8 cellular contexts compared by ENCODE assay signal in genomic region chr14:50260511-50260910, GRCh38. TPM values are rescaled to one million over a fixed set of nuclear protein-coding genes. Genes with fewer than 3 reads are reported as not detected.
DNase-seq lines count a peak whose midpoint lies in the region; ATAC-seq and TF ChIP-seq lines count a peak whose summit lies in the region.

No MANE protein-coding gene starts in this region.

- DNase-seq in ACHN (peak; percentile 35), G401 (ENCODE audit: low spot score) (peak; percentile 10), NCI-H1694 treated with DMSO at 0.1 percent for 48 hours (lab: John Stamatoyannopoulos, UW) (peak; percentile 1), cardiac fibroblast (ENCODE audit: low read depth in 2 of 2) (peak; percentile 63 to 73), lower lobe of right lung (no peak), ureter (ENCODE audit: low spot score) (no peak), UCSD-AML1 (lab: John Stamatoyannopoulos, UW; ENCODE audit: unreplicated experiment) (no peak)
- no peak for DNase-seq in effector CD8-positive, alpha-beta T cell (lab: John Stamatoyannopoulos, UW)

- intact Hi-C loops in lower lobe of right lung (cut with DNase I): no loop called here

- H3K4me1 ChIP-seq in lower lobe of right lung: no peaks in the 10 kb centered on the region

- in situ Hi-C loops in ACHN (cut with HindIII; ENCODE audit: low pct_ligation_motif_present, low pct_unique_long_range_greater_than_20kb, low sequenced_read_pairs): no loop called here
- in situ Hi-C loops in G401 (cut with HindIII; ENCODE audit: low sequenced_read_pairs): no loop called here

- ATAC-seq in lower lobe of right lung: no peak

- no peaks in the 10 kb centered on the region for H3K27me3 ChIP-seq in lower lobe of right lung (ENCODE audit: low read depth)

- H3K4me3 ChIP-seq in cardiac fibroblast (replicated peaks in 1 of 2; ENCODE audit: low read depth in 2 of 2, low read length in 2 of 2) (no peak overlapping the region), lower lobe of right lung (no peak overlapping the region)

- no peak overlapping the region for H3K27ac ChIP-seq in lower lobe of right lung

- no peaks in the 10 kb centered on the region for H3K36me3 ChIP-seq in lower lobe of right lung

- TF ChIP-seq CTCF in cardiac fibroblast (IDR thresholded peaks at IDR 0.05; ENCODE audit: low read depth, low read length) (peak; percentile 59), lower lobe of right lung (IDR thresholded peaks at IDR 0.05) (peak; percentile 41)

- no peaks in the 10 kb centered on the region for H3K9me3 ChIP-seq in lower lobe of right lung

RNA-seq across cellular contexts. Expression of gene SOS2, which starts 29.1 kb away (rescaled TPM):
- 7.9 and 20.0 TPM in 2 replicates for total RNA-seq in G401 (2014; rRNA removed; shearing (Covaris generic))
- total RNA-seq in lower lobe of right lung (38.8 TPM), ureter (38.0 TPM)

RNA-seq across cellular contexts. Expression of gene L2HGDH, which starts 51.5 kb away (rescaled TPM):
- 23.0 and 31.6 TPM in 2 replicates for total RNA-seq in G401 (2014; rRNA removed; shearing (Covaris generic))
- 4.2 TPM for total RNA-seq in lower lobe of right lung
- 7.8 TPM for total RNA-seq in ureter

RNA-seq across cellular contexts. Expression of gene DMAC2L, which starts 51.6 kb away (rescaled TPM):
- total RNA-seq in G401 (2014; rRNA removed; shearing (Covaris generic)): 8.8 and 31.0 TPM in 2 replicates
- total RNA-seq in lower lobe of right lung: 19.6 TPM
- 31.0 TPM for total RNA-seq in ureter

Comparison
In these comparisons a context has a peak if more than half of its experiments do, and no peak if none do; other contexts are left out.
1. DNase-seq: peak in ACHN (single experiment), G401 (single experiment), NCI-H1694 treated with DMSO at 0.1 percent for 48 hours (single experiment) and cardiac fibroblast (2 of 2); none in lower lobe of right lung (single experiment), ureter (single experiment), effector CD8-positive, alpha-beta T cell (single experiment) and UCSD-AML1 (single experiment).